Comparison of ENCODE assay signal across 26 cellular contexts in the genomic region with DNA sequence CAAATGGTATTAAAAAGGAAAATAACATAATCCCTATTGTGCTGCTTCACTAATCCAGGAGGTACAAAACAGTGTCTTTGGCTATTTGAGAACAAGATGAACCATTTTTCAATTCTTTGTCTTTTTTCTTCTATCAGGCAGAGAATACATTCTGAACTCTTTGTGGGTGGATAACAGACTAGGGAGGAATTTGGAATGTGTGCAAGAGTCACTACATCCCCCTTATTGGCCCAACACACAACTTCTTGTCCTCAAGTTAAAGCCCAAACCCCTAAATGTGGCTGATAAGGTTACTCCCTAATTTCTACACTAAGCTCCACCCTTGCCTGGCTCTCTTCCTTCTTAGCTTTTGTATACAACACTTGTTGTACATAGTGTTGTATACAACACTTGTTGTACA.
"Had no signal": no experiment of that assay in that cellular context is flagged by ENCODE, and none has a peak within 500 bp of the region (broad histone marks: within the 10 kb centered on the region; RNA-seq: fewer than 3 reads in every experiment).

No MANE protein-coding gene starts in this region.

- H3K27ac ChIP-seq: breast epithelium, Peyer's patch, RWPE1, SJSA1 had no signal

- H3K27me3 ChIP-seq: breast epithelium, Peyer's patch, SJSA1 had no signal

- H3K9me3 ChIP-seq: breast epithelium, Peyer's patch, SJSA1 had no signal

- H3K36me3 ChIP-seq: breast epithelium, Peyer's patch, SJSA1 had no signal

- H3K27ac Mint-ChIP-seq: activated CD8-positive, alpha-beta T cell treated with anti-CD3 and anti-CD28 coated beads for 36 hours; activated naive CD8-positive, alpha-beta T cell; activated T-helper 1 cell treated with anti-CD3 and anti-CD28 coated beads, Interleukin-12 subunit alpha, Interleukin-12 subunit beta, Interleukin-2, Interleukin-4 antibody, amounts not matched to agents 30 ng/mL and 10 ng/mL and 1 ng/mL, durations not matched to agents 14 hours and 24 hours and 36 hours; T-helper 1 cell treated with Interleukin-12 subunit alpha and Interleukin-12 subunit beta and Interleukin-4 antibody, amounts not matched to agents 30 μg/mL and 1 μg/mL, for 36 hours had no signal

- H3K4me3 ChIP-seq: breast epithelium, Peyer's patch, SJSA1 had no signal

- H3K4me1 ChIP-seq: breast epithelium, Peyer's patch had no signal

- ATAC-seq: activated CD8-positive, alpha-beta T cell treated with anti-CD3 and anti-CD28 coated beads for 36 hours; SK-N-SH treated with all-trans-retinoic acid at 6 μM for 48 hours had no signal

- H3K4me3 Mint-ChIP-seq: activated CD8-positive, alpha-beta T cell treated with anti-CD3 and anti-CD28 coated beads for 36 hours; activated naive CD8-positive, alpha-beta T cell; activated T-helper 1 cell treated with anti-CD3 and anti-CD28 coated beads, Interleukin-12 subunit alpha, Interleukin-12 subunit beta, Interleukin-2, Interleukin-4 antibody, amounts not matched to agents 30 ng/mL and 10 ng/mL and 1 ng/mL, durations not matched to agents 14 hours and 24 hours and 36 hours; T-helper 1 cell treated with Interleukin-12 subunit alpha and Interleukin-12 subunit beta and Interleukin-4 antibody, amounts not matched to agents 30 μg/mL and 1 μg/mL, for 36 hours had no signal

- H3K9me3 Mint-ChIP-seq: activated CD8-positive, alpha-beta T cell treated with anti-CD3 and anti-CD28 coated beads for 36 hours had no signal

- DNase-seq: activated CD4-positive, alpha-beta T cell treated with anti-CD3 and anti-CD28 coated beads for 4 hours; activated CD8-positive, alpha-beta memory T cell treated with anti-CD3 and anti-CD28 coated beads, Interleukin-2, amount 50 U/mL, for 4 hours; activated CD8-positive, alpha-beta T cell treated with anti-CD3 and anti-CD28 coated beads for 36 hours; activated effector memory CD4-positive, alpha-beta T cell treated with Interleukin-2 at 50 U/mL for 16 hours; activated naive CD4-positive, alpha-beta T cell; anterior cingulate cortex; caudate nucleus; Karpas-422; MM.1S; NCI-H1105; NCI-H1436; NCI-H1694 treated with DMSO at 0.1 percent for 48 hours; NCI-H2029 treated with DMSO at 0.1 percent for 48 hours; NCI-H345; NCI-H510A; NCI-H526 treated with DMSO at 0.1 percent for 48 hours; NCI-H82; Peyer's patch; SHP77 had no signal
